Comparison of ENCODE assay signal across 9 cellular contexts in the genomic region with DNA sequence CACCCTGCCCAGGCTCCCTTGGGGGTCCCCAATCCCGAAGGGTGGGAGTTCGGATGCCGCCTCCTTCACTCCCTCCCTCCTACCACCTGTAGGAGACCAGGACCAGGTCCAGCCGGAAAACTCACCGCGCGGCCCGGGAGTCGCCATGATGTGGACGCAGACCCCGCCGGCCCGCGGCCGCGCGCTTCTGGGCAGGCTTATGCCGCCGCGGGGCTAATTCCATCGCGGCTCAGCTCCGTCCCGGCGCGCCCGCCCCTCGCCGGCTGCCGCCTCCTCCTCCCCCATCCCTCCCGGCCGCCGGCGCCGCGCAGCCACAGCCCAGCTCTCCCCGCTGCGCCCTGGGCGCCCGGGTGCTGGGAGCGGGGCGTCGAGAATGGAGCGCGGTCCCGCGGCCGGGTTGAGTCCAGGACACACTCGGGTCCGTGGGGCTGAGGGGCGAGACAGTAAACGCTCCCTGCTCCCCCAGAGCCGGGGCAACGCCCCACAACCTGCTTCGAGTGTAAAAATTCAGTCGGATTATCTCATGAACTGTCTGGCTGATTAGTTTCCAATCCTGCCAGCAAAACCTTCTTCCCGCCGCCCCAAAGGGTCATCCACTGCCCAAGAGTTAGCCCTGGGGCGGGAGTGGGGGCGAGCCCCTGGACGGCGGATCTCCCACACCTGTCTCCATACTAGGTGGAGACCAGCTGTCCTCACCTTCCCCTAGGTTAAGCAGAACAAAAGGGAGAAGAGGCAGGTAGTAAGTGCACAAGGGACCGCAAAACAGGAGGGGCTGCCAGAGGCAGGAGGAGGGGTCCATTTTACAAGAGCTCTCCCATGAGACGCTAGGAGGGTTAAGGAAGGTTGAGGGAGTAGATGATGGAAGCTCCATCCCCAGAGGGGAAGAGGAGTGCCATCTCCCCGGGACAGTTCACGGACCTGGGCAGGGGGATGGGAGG. TPM values are rescaled to one million over a fixed set of nuclear protein-coding genes. Genes with fewer than 3 reads are reported as not detected.
DNase-seq lines count a peak whose midpoint lies in the region; ATAC-seq, FAIRE-seq and TF ChIP-seq lines count a peak whose summit lies in the region.
"Had no signal": no experiment of that assay in that cellular context is flagged by ENCODE, and none has a peak within 500 bp of the region (broad histone marks: within the 10 kb centered on the region; RNA-seq: fewer than 3 reads in every experiment).

A gene (minus strand): TSS at position 189 of the 938 bp plus-strand sequence. CDS start 42 bp downstream, at position 147.

- POLR2A ChIA-PET in GM12878 (lab: Charles Lee): no interaction called here
- POLR2A ChIA-PET in activated CD4-positive, alpha-beta memory T cell treated with anti-CD3 and anti-CD28 coated beads, Interleukin-2, amount 10 ng/mL, durations not matched to agents 7 days and 5 days (lab: Charles Lee): interaction anchor here (0.8 kb wide), 1 partner anchor 282 kb away, joined by 3 read pairs; no protein-coding TSS in a partner anchor

- no peaks in the 10 kb centered on the region for H3K36me3 Mint-ChIP-seq in activated CD4-positive, alpha-beta memory T cell treated with anti-CD3 and anti-CD28 coated beads, Interleukin-2, amount 10 ng/mL, durations not matched to agents 7 days and 5 days (ENCODE audit: low read depth)

- in situ Hi-C loops in GM12878 (cut with MboI): no loop called here

- no peak for TF ChIP-seq POLR2A in GM12878 (IDR thresholded peaks at IDR 0.05; ENCODE audit: low read depth, low read length)

- FAIRE-seq in GM12878 (lab: Jason Lieb, UNC): no peak

- H3K36me3 ChIP-seq in Karpas-422 (ENCODE audit: insufficient read depth, low read length) (no peaks in the 10 kb centered on the region), GM12878 (ENCODE audit: control insufficient read depth in 2 of 2, insufficient read depth in 2 of 2, low read length in 1 of 2) (no peaks in the 10 kb centered on the region), stomach smooth muscle (ENCODE audit: control insufficient read depth in 2 of 2, insufficient read depth in 2 of 2, low read length in 2 of 2) (no peaks in the 10 kb centered on the region)

- ATAC-seq in GM12878: no peak

- no peak for TF ChIP-seq RAD21 in GM12878 (IDR thresholded peaks at IDR 0.05; ENCODE audit: insufficient read depth, low read depth, low read length)

- no peaks in the 10 kb centered on the region for H4K20me1 ChIP-seq in Karpas-422 (ENCODE audit: insufficient read depth, low read depth, low read length)
- H4K20me1 ChIP-seq in GM12878 (ENCODE audit: control insufficient read depth, insufficient read depth): no peaks in the 10 kb centered on the region

- H2AFZ ChIP-seq in Karpas-422 (ENCODE audit: low read length) (no peak within 1 kb of the TSS), GM12878 (ENCODE audit: control insufficient read depth, low read depth, low read length) (no peak within 1 kb of the TSS)

- BruUV-seq in GM12878 (replicated peaks; lab: Mats Ljungman, UMichigan): no TSS peak

- H3K79me2 ChIP-seq in Karpas-422 (ENCODE audit: low read length) (no peaks in the 10 kb centered on the region), GM12878 (ENCODE audit: control insufficient read depth, insufficient read depth, low read length) (no peaks in the 10 kb centered on the region)

- H3K4me1 ChIP-seq in Karpas-422 (ENCODE audit: low read length) (no peaks in the 10 kb centered on the region), GM12878 (ENCODE audit: control insufficient read depth, insufficient read depth, low read length) (no peaks in the 10 kb centered on the region), stomach smooth muscle (ENCODE audit: control insufficient read depth, insufficient read depth, low read length) (peaks cover 9% of the 10 kb centered on the region)

- H3K4me3 ChIP-seq in Karpas-422 (ENCODE audit: low read length) (no peak within 1 kb of the TSS), GM12878 (no peak within 1 kb of the TSS), stomach smooth muscle (ENCODE audit: low read length in 2 of 2) (peak within 1 kb of the TSS; percentile 70)

- TF ChIP-seq CTCF in GM12878 (IDR thresholded peaks at IDR 0.05 in 2 of 3, conservative IDR thresholded peaks at IDR 0.05 in 1 of 3; ENCODE audit: control insufficient read depth in 2 of 3, extremely low read depth in 1 of 3, insufficient read depth in 1 of 3, low read depth in 3 of 3, low read length in 3 of 3): no peak

- H3K27me3 ChIP-seq in Karpas-422 (ENCODE audit: low read length): no peaks in the 10 kb centered on the region
- H3K27me3 ChIP-seq in GM12878 (replicated peaks in 1 of 2; ENCODE audit: control insufficient read depth in 2 of 2, insufficient read depth in 2 of 2, low read length in 1 of 2): peaks cover 11 to 16% of the 10 kb centered on the region in 2 experiments
- peaks cover 29 to 33% of the 10 kb centered on the region in 2 donors for H3K27me3 ChIP-seq in stomach smooth muscle (ENCODE audit: control insufficient read depth in 1 of 2, insufficient read depth in 2 of 2, low read length in 2 of 2)

- no peak for TF ChIP-seq EP300 in GM12878 (IDR thresholded peaks at IDR 0.05; ENCODE audit: borderline replicate concordance in 1 of 2, control insufficient read depth in 1 of 2, low read depth in 2 of 2, low read length in 2 of 2)

- H3K27ac ChIP-seq in Karpas-422 (ENCODE audit: low read length) (no peak within 1 kb of the TSS), GM12878 (ENCODE audit: control insufficient read depth, insufficient read depth) (no peak within 1 kb of the TSS), stomach smooth muscle (ENCODE audit: low read length) (no peak within 1 kb of the TSS)

- H3K4me2 ChIP-seq in Karpas-422 (ENCODE audit: low read depth, low read length, poor library complexity, severe bottlenecking) (no peak within 1 kb of the TSS), GM12878 (ENCODE audit: control insufficient read depth, insufficient read depth) (no peak within 1 kb of the TSS)

- SMC1A ChIA-PET in GM12878 (lab: Charles Lee; ENCODE audit: uncharacterized antibody, unreplicated experiment): no interaction called here

- H3K9ac ChIP-seq in Karpas-422 (ENCODE audit: low read length) (no peak within 1 kb of the TSS), GM12878 (ENCODE audit: control insufficient read depth, insufficient read depth, low read length) (no peak within 1 kb of the TSS), stomach smooth muscle (ENCODE audit: low read length in 2 of 2) (peak within 1 kb of the TSS in 1 of 2 donors; percentile 50)

- CTCF ChIA-PET in GM12878 (lab: Yijun Ruan, JAX): no interaction called here
- CTCF ChIA-PET in activated CD4-positive, alpha-beta memory T cell treated with anti-CD3 and anti-CD28 coated beads, Interleukin-2, amount 10 ng/mL, durations not matched to agents 7 days and 5 days (lab: Charles Lee): no interaction called here

- RAD21 ChIA-PET in GM12878 (lab: Charles Lee; ENCODE audit: unreplicated experiment): no interaction called here

- intact Hi-C loops in GM12878 (cut with micrococcal nuclease; ENCODE audit: unreplicated experiment): no loop called here

- no peaks in the 10 kb centered on the region for H3K9me2 ChIP-seq in Karpas-422 (replicated peaks; ENCODE audit: insufficient read depth, low read length)

- H3K27me3 Mint-ChIP-seq in activated CD4-positive, alpha-beta memory T cell treated with anti-CD3 and anti-CD28 coated beads, Interleukin-2, amount 10 ng/mL, durations not matched to agents 7 days and 5 days: peaks cover 57% of the 10 kb centered on the region

- H3K4me3 Mint-ChIP-seq in activated CD4-positive, alpha-beta memory T cell treated with anti-CD3 and anti-CD28 coated beads, Interleukin-2, amount 10 ng/mL, durations not matched to agents 7 days and 5 days: no peak within 1 kb of the TSS

- H3K9me3 ChIP-seq in Karpas-422 (ENCODE audit: low read length): no peaks in the 10 kb centered on the region
- H3K9me3 ChIP-seq in GM12878 (replicated peaks; ENCODE audit: control insufficient read depth, insufficient read depth, low read length): no peaks in the 10 kb centered on the region
- peaks cover 0 to under 1% of the 10 kb centered on the region in 2 donors for H3K9me3 ChIP-seq in stomach smooth muscle (ENCODE audit: control insufficient read depth in 2 of 2, low read length in 2 of 2)

- 38% methylated on average over 32 of the region's 66 CpGs for WGBS in GM12878 (ENCODE audit: insufficient coverage, insufficient replicate concordance, low lambda C conversion rate, missing lambda C conversion rate)

- no peaks in the 10 kb centered on the region for H3K9me3 Mint-ChIP-seq in activated CD4-positive, alpha-beta memory T cell treated with anti-CD3 and anti-CD28 coated beads, Interleukin-2, amount 10 ng/mL, durations not matched to agents 7 days and 5 days

- H3K27ac Mint-ChIP-seq in activated CD4-positive, alpha-beta memory T cell treated with anti-CD3 and anti-CD28 coated beads, Interleukin-2, amount 10 ng/mL, durations not matched to agents 7 days and 5 days: no peak within 1 kb of the TSS

- H3K4me1 Mint-ChIP-seq in activated CD4-positive, alpha-beta memory T cell treated with anti-CD3 and anti-CD28 coated beads, Interleukin-2, amount 10 ng/mL, durations not matched to agents 7 days and 5 days: peaks cover 2% of the 10 kb centered on the region

- DNase-seq in Karpas-422 (peak; percentile 15), GM12878 (ENCODE audit: low read depth, low spot score) (no peak), iPS-NIHi11 (ENCODE audit: low spot score) (peak; percentile 88), occipital lobe (lab: John Stamatoyannopoulos, UW) (no peak), Kasumi-1 (lab: John Stamatoyannopoulos, UW) (no peak), HT-29 (ENCODE audit: low spot score) (no peak)
- DNase-seq in activated CD4-positive, alpha-beta memory T cell treated with anti-CD3 and anti-CD28 coated beads, Interleukin-2, amount 10 ng/mL, durations not matched to agents 7 days and 5 days: no peak
- DNase-seq: stimulated activated CD4-positive, alpha-beta T cell treated with anti-CD3 and anti-CD28 coated beads, Interleukin-4, amount 100 ng/mL, for 4 hours had no signal

RNA-seq across cellular contexts. Expression of the gene that starts here (rescaled TPM):
- not detected in 2 replicates for total RNA-seq in Karpas-422 (2014; rRNA removed; shearing (Covaris generic); ENCODE audit: low replicate concordance)
- total RNA-seq in GM12878 (2013; cell fraction: nucleolus; rRNA removed): not detected in 2 replicates
- total RNA-seq in GM12878 (2014; rRNA removed) (not detected in 2 replicates), GM12878 (2014; rRNA removed; fragmentation: Illumina TruSeq; extraction: Trizol) (not detected in 2 replicates), GM12878 (2021) (not detected in 2 replicates), occipital lobe (3.6 TPM)
- not detected for polyA plus RNA-seq in GM12878 (2011; ENCODE audit: low read depth)
- polyA plus RNA-seq in GM12878 (2011; rRNA removed) (not detected in 2 replicates), GM12878 (2014; fragmentation: Illumina TruSeq; extraction: Trizol) (not detected in 2 replicates), GM12878 (2014; fragmentation: Nextera tagmentation; extraction: Ambion mirVana) (not detected), GM12878 (2014; rRNA removed) (not detected in 2 replicates), GM12878 (2016; fragmentation: Nextera tagmentation; extraction: Ambion mirVana) (not detected)
- not detected in 2 replicates for polyA plus RNA-seq in GM12878 (2011; cell fraction: cytosol; rRNA removed)
- not detected in 2 replicates for polyA plus RNA-seq in GM12878 (2011; cell fraction: nucleus; rRNA removed)
- polyA plus RNA-seq in GM12878 (2012): not detected in 2 replicates
- not detected in 2 replicates for polyA minus RNA-seq in GM12878 (2011; rRNA and poly(A)+ RNA removed)
- not detected in 2 replicates for polyA minus RNA-seq in GM12878 (2011; cell fraction: cytosol; rRNA and poly(A)+ RNA removed)
- polyA minus RNA-seq in GM12878 (2011; cell fraction: nucleus; rRNA and poly(A)+ RNA removed): not detected in 2 replicates
- not detected for total RNA-seq in activated CD4-positive, alpha-beta memory T cell treated with anti-CD3 and anti-CD28 coated beads, Interleukin-2, amount 10 ng/mL, durations not matched to agents 7 days and 5 days
- total RNA-seq in HT-29 (2014; rRNA removed; shearing (Covaris generic)): not detected in 2 replicates

Comparison
In these comparisons a context has a peak if more than half of its experiments do, and no peak if none do; other contexts are left out.
1. Peak in DNase-seq in Karpas-422; RNA of the gene not detected or under 1 TPM.
2. H3K4me3 ChIP-seq: peak in stomach smooth muscle (2 of 2); none in Karpas-422 (single experiment) and GM12878 (single experiment).